Comparison of ENCODE assay signal across 13 cellular contexts in the genomic region with DNA sequence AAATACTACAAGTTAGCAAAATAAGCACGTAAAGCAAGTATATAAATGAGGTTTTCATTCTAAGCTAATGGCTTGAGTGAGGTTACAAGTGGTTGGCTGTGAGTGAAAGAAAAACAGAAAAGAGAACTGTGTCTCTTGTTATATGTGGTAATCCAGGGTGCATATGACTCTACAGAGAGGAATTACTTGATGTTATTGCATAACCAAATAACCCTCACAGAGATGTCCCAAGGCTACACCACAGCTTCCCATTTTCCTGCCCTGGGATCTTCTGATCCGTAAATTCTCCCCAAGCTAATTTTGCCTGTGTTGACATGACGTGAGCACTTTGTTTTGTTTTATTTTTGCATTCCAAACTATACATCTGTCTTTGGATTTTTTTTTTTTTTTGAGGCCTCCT.
DNase-seq lines count a peak whose midpoint lies in the region; ATAC-seq, FAIRE-seq and TF ChIP-seq lines count a peak whose summit lies in the region.
"Had no signal": no experiment of that assay in that cellular context is flagged by ENCODE, and none has a peak within 500 bp of the region (broad histone marks: within the 10 kb centered on the region; RNA-seq: fewer than 3 reads in every experiment).

No MANE protein-coding gene starts in this region.

- TF ChIP-seq CTCF in bronchial epithelial cell (IDR thresholded peaks at IDR 0.05; ENCODE audit: insufficient read depth, low read length, severe bottlenecking) (no peak), GM10266 (IDR thresholded peaks at IDR 0.05; ENCODE audit: control insufficient read depth, insufficient read depth, low read depth, missing control alignments) (no peak)

- H3K4me3 ChIP-seq in bronchial epithelial cell (ENCODE audit: low read depth, low read length): no peak overlapping the region
- H3K4me3 ChIP-seq: ascending aorta had no signal

- no peak for FAIRE-seq in bronchial epithelial cell (lab: Jason Lieb, UNC)
- FAIRE-seq: GM12891 had no signal

- DNase-seq in GF-D8 (lab: John Stamatoyannopoulos, UW) (peak; percentile 11), NCI-H226 (peak; percentile 58), bronchial epithelial cell (ENCODE audit: low read depth) (peak; percentile 53), renal cortical epithelial cell (ENCODE audit: low read depth) (peak; percentile 72), GM10266 (ENCODE audit: extremely low spot score) (no peak), mucosa of gallbladder (ENCODE audit: low spot score) (no peak)
- DNase-seq: activated B cell treated with CpG ODN at 0.5 μM for 24 hours, DMS 273 treated with DMSO at 0.1 percent for 48 hours had no signal

- H3K27me3 ChIP-seq in bronchial epithelial cell (ENCODE audit: control insufficient read depth, insufficient read depth, low read length): no peaks in the 10 kb centered on the region
- H3K27me3 ChIP-seq: ascending aorta had no signal

- H3K36me3 ChIP-seq in bronchial epithelial cell (ENCODE audit: control insufficient read depth, insufficient read depth, low read length): no peaks in the 10 kb centered on the region
- H3K36me3 ChIP-seq: ascending aorta had no signal

- ATAC-seq in GM18861 (IDR thresholded peaks at IDR 0.05; ENCODE audit: unreplicated experiment): no peak
- ATAC-seq in GM21423 (IDR thresholded peaks at IDR 0.05; ENCODE audit: unreplicated experiment): no peak
- ATAC-seq: Panc1 had no signal

Comparison
In these comparisons a context has a peak if more than half of its experiments do, and no peak if none do; other contexts are left out.
1. DNase-seq: peak in GF-D8 (single experiment), NCI-H226 (single experiment), bronchial epithelial cell (single experiment) and renal cortical epithelial cell (single experiment); none in GM10266 (single experiment) and mucosa of gallbladder (single experiment).